Comparison of ENCODE assay signal across 1 cellular context in genomic region chr16:67246945-67247697, GRCh38.
TF ChIP-seq lines count a peak whose summit lies in the region.

FHOD1 (minus strand) TSS chr16:67247481; CDS start chr16:67247410, 71 bp downstream.

TF ChIP-seq in K562, 482 proteins besides CTCF, POLR2A, EP300 and RAD21 (continued from another document and continues in another):
- TF ChIP-seq TSHZ1 (CRISPR knock-in tag; IDR thresholded peaks at IDR 0.05) (no peak), ZNF436 (CRISPR knock-in tag; IDR thresholded peaks at IDR 0.05) (0 out of 2 replicates have a peak, but pooled peaks have one; percentile 19), MTA3 (IDR thresholded peaks at IDR 0.05; ENCODE audit: borderline replicate concordance) (no peak), E2F6 (IDR thresholded peaks at IDR 0.05; ENCODE audit: borderline replicate concordance in 1 of 2, extremely low read depth in 1 of 2, insufficient read depth in 1 of 2, insufficient read length in 1 of 2, low read depth in 1 of 2, low read length in 1 of 2, poor library complexity in 1 of 2, severe bottlenecking in 1 of 2) (peak; percentile 97 to 99), ZNF444 (CRISPR knock-in tag; IDR thresholded peaks at IDR 0.05) (no peak), MEIS2 (IDR thresholded peaks at IDR 0.05; ENCODE audit: partially characterized antibody) (no peak), CREB5 (CRISPR knock-in tag; IDR thresholded peaks at IDR 0.05) (no peak), ZBTB17 (CRISPR knock-in tag; IDR thresholded peaks at IDR 0.05) (no peak), XRCC5 (IDR thresholded peaks at IDR 0.05; ENCODE audit: low read depth, low read length) (no peak), SREBF1 (IDR thresholded peaks at IDR 0.05; ENCODE audit: borderline replicate concordance, low read depth, low read length) (no peak), PML (IDR thresholded peaks at IDR 0.05; ENCODE audit: low read length) (peak; percentile 54; the same call in 1 of the 2 replicates), ZNF143 (CRISPR knock-in tag; IDR thresholded peaks at IDR 0.05) (no peak), SNRNP70 (optimal IDR thresholded peaks at IDR 0.05; ENCODE audit: low read depth, low read length) (no peak), HMG20B (CRISPR knock-in tag; IDR thresholded peaks at IDR 0.05) (no peak), FOXP1 (CRISPR knock-in tag; IDR thresholded peaks at IDR 0.05) (no peak), NR2F6 (CRISPR knock-in tag; IDR thresholded peaks at IDR 0.05) (no peak), TFE3 (CRISPR knock-in tag; IDR thresholded peaks at IDR 0.05) (no peak), ZNF140 (CRISPR knock-in tag; IDR thresholded peaks at IDR 0.05) (no peak), BRCA1 (IDR thresholded peaks at IDR 0.05) (no peak), BRCA1 (CRISPR knock-in tag; IDR thresholded peaks at IDR 0.05) (no peak), CBFA2T2 (conservative IDR thresholded peaks at IDR 0.05) (no peak), HDAC2 (IDR thresholded peaks at IDR 0.05) (no peak), BMI1 (IDR thresholded peaks at IDR 0.05; ENCODE audit: low read length) (no peak), ZBTB1 (CRISPR knock-in tag; IDR thresholded peaks at IDR 0.05; ENCODE audit: borderline replicate concordance, low read depth) (peak; percentile 53; the same call in 1 of the 2 replicates), CREBBP (IDR thresholded peaks at IDR 0.05; ENCODE audit: low read depth, low read length) (no peak), ZNF407 (IDR thresholded peaks at IDR 0.05; ENCODE audit: low read depth) (no peak), HNRNPK (IDR thresholded peaks at IDR 0.05; ENCODE audit: low read depth, low read length, poor library complexity, severe bottlenecking) (no peak), SUPT5H (IDR thresholded peaks at IDR 0.05) (peak; percentile 88), SRSF7 (optimal IDR thresholded peaks at IDR 0.05; ENCODE audit: low read depth, low read length) (no peak), PHTF2 (CRISPR knock-in tag; IDR thresholded peaks at IDR 0.05) (no peak), GTF3C2 (IDR thresholded peaks at IDR 0.05; ENCODE audit: borderline replicate concordance, extremely low read depth, insufficient read length) (no peak), THRAP3 (IDR thresholded peaks at IDR 0.05; ENCODE audit: borderline replicate concordance) (no peak), EGR1 (conservative IDR thresholded peaks at IDR 0.05) (no peak), ZNF239 (CRISPR knock-in tag; IDR thresholded peaks at IDR 0.05) (no peak), ZFP1 (CRISPR knock-in tag; IDR thresholded peaks at IDR 0.05) (no peak), STAT5B (CRISPR knock-in tag; IDR thresholded peaks at IDR 0.05) (no peak), E2F5 (CRISPR knock-in tag; IDR thresholded peaks at IDR 0.05) (no peak), IRF2 (CRISPR knock-in tag; IDR thresholded peaks at IDR 0.05) (no peak), ZNF583 (CRISPR knock-in tag; IDR thresholded peaks at IDR 0.05) (0 out of 2 replicates have a peak, but pooled peaks have one; percentile 37), POLR3A (IDR thresholded peaks at IDR 0.05; ENCODE audit: borderline replicate concordance, extremely low read depth, insufficient read depth, insufficient read length) (no peak), ZNF639 (CRISPR knock-in tag; conservative IDR thresholded peaks at IDR 0.05 in 1 of 2, IDR thresholded peaks at IDR 0.05 in 1 of 2) (no peak), SMAD2 (IDR thresholded peaks at IDR 0.05; ENCODE audit: low read depth, low read length) (no peak), CREM (IDR thresholded peaks at IDR 0.05; ENCODE audit: low read depth) (peak; percentile 47), ZNF316 (IDR thresholded peaks at IDR 0.05) (no peak)
